ENCODE assay signal across 3 cellular contexts in the genomic region with DNA sequence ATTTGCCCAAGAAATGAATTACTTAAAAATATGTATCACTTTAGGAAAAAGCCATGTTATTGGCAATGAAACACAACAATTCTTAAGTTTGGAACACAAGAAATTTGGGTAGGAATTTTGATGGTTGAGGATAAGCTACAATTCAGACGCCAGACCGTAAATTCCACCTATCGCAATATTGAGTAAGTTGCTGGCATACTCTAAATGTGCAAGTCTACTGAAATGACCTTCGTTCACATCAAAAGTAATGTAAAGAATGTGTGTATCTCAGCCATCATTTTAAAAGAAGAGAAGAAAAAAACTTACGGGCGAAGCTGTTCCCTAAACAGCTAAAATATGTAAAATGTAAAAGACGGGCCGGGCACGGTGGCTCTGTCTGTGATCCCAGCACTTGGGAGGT.
TF ChIP-seq lines count a peak whose summit lies in the region.

No MANE protein-coding gene starts in this region.

TF ChIP-seq in SK-N-SH, 30 proteins besides CTCF, POLR2A, EP300 and RAD21 (continues in another document):
- TF ChIP-seq MXI1 (IDR thresholded peaks at IDR 0.05; ENCODE audit: low read depth, low read length) (no peak), ELF1 (IDR thresholded peaks at IDR 0.05) (no peak), FOXJ3 (CRISPR knock-in tag; IDR thresholded peaks at IDR 0.05) (no peak), FOXM1 (IDR thresholded peaks at IDR 0.05; ENCODE audit: low read depth) (no peak), SMC3 (IDR thresholded peaks at IDR 0.05; ENCODE audit: low read depth, low read length) (no peak), YY1 (IDR thresholded peaks at IDR 0.05; ENCODE audit: low read depth) (no peak), EZH2phosphoT487 (IDR thresholded peaks at IDR 0.05; ENCODE audit: borderline replicate concordance, low read depth) (no peak), MEF2A (IDR thresholded peaks at IDR 0.05; ENCODE audit: borderline replicate concordance, low read depth) (no peak), TEAD4 (IDR thresholded peaks at IDR 0.05; ENCODE audit: borderline replicate concordance, insufficient read depth) (no peak)
- TF ChIP-seq, protein P1, sequence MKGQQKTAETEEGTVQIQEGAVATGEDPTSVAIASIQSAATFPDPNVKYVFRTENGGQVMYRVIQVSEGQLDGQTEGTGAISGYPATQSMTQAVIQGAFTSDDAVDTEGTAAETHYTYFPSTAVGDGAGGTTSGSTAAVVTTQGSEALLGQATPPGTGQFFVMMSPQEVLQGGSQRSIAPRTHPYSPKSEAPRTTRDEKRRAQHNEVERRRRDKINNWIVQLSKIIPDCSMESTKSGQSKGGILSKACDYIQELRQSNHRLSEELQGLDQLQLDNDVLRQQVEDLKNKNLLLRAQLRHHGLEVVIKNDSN (IDR thresholded peaks at IDR 0.05; ENCODE audit: borderline replicate concordance, low read depth), result no peak
- TF ChIP-seq, protein P2, sequence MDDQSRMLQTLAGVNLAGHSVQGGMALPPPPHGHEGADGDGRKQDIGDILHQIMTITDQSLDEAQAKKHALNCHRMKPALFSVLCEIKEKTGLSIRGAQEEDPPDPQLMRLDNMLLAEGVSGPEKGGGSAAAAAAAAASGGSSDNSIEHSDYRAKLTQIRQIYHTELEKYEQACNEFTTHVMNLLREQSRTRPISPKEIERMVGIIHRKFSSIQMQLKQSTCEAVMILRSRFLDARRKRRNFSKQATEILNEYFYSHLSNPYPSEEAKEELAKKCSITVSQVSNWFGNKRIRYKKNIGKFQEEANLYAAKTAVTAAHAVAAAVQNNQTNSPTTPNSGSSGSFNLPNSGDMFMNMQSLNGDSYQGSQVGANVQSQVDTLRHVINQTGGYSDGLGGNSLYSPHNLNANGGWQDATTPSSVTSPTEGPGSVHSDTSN (IDR thresholded peaks at IDR 0.05), result no peak
- TF ChIP-seq, protein P3, sequence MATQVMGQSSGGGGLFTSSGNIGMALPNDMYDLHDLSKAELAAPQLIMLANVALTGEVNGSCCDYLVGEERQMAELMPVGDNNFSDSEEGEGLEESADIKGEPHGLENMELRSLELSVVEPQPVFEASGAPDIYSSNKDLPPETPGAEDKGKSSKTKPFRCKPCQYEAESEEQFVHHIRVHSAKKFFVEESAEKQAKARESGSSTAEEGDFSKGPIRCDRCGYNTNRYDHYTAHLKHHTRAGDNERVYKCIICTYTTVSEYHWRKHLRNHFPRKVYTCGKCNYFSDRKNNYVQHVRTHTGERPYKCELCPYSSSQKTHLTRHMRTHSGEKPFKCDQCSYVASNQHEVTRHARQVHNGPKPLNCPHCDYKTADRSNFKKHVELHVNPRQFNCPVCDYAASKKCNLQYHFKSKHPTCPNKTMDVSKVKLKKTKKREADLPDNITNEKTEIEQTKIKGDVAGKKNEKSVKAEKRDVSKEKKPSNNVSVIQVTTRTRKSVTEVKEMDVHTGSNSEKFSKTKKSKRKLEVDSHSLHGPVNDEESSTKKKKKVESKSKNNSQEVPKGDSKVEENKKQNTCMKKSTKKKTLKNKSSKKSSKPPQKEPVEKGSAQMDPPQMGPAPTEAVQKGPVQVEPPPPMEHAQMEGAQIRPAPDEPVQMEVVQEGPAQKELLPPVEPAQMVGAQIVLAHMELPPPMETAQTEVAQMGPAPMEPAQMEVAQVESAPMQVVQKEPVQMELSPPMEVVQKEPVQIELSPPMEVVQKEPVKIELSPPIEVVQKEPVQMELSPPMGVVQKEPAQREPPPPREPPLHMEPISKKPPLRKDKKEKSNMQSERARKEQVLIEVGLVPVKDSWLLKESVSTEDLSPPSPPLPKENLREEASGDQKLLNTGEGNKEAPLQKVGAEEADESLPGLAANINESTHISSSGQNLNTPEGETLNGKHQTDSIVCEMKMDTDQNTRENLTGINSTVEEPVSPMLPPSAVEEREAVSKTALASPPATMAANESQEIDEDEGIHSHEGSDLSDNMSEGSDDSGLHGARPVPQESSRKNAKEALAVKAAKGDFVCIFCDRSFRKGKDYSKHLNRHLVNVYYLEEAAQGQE (IDR thresholded peaks at IDR 0.05; ENCODE audit: low read depth, low read length), result no peak
- TF ChIP-seq, protein P4, sequence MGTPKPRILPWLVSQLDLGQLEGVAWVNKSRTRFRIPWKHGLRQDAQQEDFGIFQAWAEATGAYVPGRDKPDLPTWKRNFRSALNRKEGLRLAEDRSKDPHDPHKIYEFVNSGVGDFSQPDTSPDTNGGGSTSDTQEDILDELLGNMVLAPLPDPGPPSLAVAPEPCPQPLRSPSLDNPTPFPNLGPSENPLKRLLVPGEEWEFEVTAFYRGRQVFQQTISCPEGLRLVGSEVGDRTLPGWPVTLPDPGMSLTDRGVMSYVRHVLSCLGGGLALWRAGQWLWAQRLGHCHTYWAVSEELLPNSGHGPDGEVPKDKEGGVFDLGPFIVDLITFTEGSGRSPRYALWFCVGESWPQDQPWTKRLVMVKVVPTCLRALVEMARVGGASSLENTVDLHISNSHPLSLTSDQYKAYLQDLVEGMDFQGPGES (IDR thresholded peaks at IDR 0.05; ENCODE audit: low read depth, low read length), result no peak

TF ChIP-seq in SK-N-SH treated with all-trans-retinoic acid at 6 μM for 48 hours, 23 proteins besides CTCF, POLR2A, EP300 and RAD21 (continues in another document):
- TF ChIP-seq BACH2 (CRISPR knock-in tag; IDR thresholded peaks at IDR 0.05; ENCODE audit: borderline replicate concordance) (no peak), ZNF8 (CRISPR knock-in tag; IDR thresholded peaks at IDR 0.05) (no peak), OSR1 (CRISPR knock-in tag; IDR thresholded peaks at IDR 0.05) (no peak), ZC3H10 (CRISPR knock-in tag; IDR thresholded peaks at IDR 0.05) (no peak), PPARA (CRISPR knock-in tag; IDR thresholded peaks at IDR 0.05; ENCODE audit: borderline replicate concordance) (no peak), ZNF565 (CRISPR knock-in tag; conservative IDR thresholded peaks at IDR 0.05; ENCODE audit: low read depth) (no peak), TCF4 (CRISPR knock-in tag; IDR thresholded peaks at IDR 0.05; ENCODE audit: borderline replicate concordance) (no peak), SNAI2 (CRISPR knock-in tag; IDR thresholded peaks at IDR 0.05) (no peak), RARB (CRISPR knock-in tag; IDR thresholded peaks at IDR 0.05) (no peak), ARNTL (CRISPR knock-in tag; IDR thresholded peaks at IDR 0.05; ENCODE audit: borderline replicate concordance, low read depth) (no peak)
- TF ChIP-seq, protein P5, sequence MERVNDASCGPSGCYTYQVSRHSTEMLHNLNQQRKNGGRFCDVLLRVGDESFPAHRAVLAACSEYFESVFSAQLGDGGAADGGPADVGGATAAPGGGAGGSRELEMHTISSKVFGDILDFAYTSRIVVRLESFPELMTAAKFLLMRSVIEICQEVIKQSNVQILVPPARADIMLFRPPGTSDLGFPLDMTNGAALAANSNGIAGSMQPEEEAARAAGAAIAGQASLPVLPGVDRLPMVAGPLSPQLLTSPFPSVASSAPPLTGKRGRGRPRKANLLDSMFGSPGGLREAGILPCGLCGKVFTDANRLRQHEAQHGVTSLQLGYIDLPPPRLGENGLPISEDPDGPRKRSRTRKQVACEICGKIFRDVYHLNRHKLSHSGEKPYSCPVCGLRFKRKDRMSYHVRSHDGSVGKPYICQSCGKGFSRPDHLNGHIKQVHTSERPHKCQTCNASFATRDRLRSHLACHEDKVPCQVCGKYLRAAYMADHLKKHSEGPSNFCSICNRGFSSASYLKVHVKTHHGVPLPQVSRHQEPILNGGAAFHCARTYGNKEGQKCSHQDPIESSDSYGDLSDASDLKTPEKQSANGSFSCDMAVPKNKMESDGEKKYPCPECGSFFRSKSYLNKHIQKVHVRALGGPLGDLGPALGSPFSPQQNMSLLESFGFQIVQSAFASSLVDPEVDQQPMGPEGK (CRISPR knock-in tag; IDR thresholded peaks at IDR 0.05; ENCODE audit: borderline replicate concordance), result no peak
- TF ChIP-seq, protein P6, sequence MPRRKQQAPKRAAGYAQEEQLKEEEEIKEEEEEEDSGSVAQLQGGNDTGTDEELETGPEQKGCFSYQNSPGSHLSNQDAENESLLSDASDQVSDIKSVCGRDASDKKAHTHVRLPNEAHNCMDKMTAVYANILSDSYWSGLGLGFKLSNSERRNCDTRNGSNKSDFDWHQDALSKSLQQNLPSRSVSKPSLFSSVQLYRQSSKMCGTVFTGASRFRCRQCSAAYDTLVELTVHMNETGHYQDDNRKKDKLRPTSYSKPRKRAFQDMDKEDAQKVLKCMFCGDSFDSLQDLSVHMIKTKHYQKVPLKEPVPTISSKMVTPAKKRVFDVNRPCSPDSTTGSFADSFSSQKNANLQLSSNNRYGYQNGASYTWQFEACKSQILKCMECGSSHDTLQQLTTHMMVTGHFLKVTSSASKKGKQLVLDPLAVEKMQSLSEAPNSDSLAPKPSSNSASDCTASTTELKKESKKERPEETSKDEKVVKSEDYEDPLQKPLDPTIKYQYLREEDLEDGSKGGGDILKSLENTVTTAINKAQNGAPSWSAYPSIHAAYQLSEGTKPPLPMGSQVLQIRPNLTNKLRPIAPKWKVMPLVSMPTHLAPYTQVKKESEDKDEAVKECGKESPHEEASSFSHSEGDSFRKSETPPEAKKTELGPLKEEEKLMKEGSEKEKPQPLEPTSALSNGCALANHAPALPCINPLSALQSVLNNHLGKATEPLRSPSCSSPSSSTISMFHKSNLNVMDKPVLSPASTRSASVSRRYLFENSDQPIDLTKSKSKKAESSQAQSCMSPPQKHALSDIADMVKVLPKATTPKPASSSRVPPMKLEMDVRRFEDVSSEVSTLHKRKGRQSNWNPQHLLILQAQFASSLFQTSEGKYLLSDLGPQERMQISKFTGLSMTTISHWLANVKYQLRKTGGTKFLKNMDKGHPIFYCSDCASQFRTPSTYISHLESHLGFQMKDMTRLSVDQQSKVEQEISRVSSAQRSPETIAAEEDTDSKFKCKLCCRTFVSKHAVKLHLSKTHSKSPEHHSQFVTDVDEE (CRISPR knock-in tag; IDR thresholded peaks at IDR 0.05), result no peak
- TF ChIP-seq, protein P7, sequence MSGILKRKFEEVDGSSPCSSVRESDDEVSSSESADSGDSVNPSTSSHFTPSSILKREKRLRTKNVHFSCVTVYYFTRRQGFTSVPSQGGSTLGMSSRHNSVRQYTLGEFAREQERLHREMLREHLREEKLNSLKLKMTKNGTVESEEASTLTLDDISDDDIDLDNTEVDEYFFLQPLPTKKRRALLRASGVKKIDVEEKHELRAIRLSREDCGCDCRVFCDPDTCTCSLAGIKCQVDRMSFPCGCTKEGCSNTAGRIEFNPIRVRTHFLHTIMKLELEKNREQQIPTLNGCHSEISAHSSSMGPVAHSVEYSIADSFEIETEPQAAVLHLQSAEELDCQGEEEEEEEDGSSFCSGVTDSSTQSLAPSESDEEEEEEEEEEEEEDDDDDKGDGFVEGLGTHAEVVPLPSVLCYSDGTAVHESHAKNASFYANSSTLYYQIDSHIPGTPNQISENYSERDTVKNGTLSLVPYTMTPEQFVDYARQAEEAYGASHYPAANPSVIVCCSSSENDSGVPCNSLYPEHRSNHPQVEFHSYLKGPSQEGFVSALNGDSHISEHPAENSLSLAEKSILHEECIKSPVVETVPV (CRISPR knock-in tag; IDR thresholded peaks at IDR 0.05), result no peak

TF ChIP-seq in HCT116, 20 proteins besides CTCF, POLR2A, EP300 and RAD21 (continued from another document):
- TF ChIP-seq, protein P8, sequence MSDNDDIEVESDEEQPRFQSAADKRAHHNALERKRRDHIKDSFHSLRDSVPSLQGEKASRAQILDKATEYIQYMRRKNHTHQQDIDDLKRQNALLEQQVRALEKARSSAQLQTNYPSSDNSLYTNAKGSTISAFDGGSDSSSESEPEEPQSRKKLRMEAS (IDR thresholded peaks at IDR 0.05), result no peak
- TF ChIP-seq CEBPB (IDR thresholded peaks at IDR 0.05; ENCODE audit: low read depth), result no peak
- TF ChIP-seq EGR1 (IDR thresholded peaks at IDR 0.05; ENCODE audit: low read depth), result no peak
- TF ChIP-seq, protein P9, sequence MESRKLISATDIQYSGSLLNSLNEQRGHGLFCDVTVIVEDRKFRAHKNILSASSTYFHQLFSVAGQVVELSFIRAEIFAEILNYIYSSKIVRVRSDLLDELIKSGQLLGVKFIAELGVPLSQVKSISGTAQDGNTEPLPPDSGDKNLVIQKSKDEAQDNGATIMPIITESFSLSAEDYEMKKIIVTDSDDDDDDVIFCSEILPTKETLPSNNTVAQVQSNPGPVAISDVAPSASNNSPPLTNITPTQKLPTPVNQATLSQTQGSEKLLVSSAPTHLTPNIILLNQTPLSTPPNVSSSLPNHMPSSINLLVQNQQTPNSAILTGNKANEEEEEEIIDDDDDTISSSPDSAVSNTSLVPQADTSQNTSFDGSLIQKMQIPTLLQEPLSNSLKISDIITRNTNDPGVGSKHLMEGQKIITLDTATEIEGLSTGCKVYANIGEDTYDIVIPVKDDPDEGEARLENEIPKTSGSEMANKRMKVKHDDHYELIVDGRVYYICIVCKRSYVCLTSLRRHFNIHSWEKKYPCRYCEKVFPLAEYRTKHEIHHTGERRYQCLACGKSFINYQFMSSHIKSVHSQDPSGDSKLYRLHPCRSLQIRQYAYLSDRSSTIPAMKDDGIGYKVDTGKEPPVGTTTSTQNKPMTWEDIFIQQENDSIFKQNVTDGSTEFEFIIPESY (IDR thresholded peaks at IDR 0.05; ENCODE audit: extremely low read depth, insufficient replicate concordance, low read length), result no peak
- no peak for TF ChIP-seq YY1 (IDR thresholded peaks at IDR 0.05; ENCODE audit: extremely low read depth, insufficient replicate concordance, low read depth, low read length)
- TF ChIP-seq SRF (IDR thresholded peaks at IDR 0.05; ENCODE audit: low read depth), result no peak
- no peak for TF ChIP-seq CBX3 (IDR thresholded peaks at IDR 0.05; ENCODE audit: low read depth)
- TF ChIP-seq, protein P10, sequence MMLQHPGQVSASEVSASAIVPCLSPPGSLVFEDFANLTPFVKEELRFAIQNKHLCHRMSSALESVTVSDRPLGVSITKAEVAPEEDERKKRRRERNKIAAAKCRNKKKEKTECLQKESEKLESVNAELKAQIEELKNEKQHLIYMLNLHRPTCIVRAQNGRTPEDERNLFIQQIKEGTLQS (IDR thresholded peaks at IDR 0.05), result no peak
- no peak for TF ChIP-seq SP1 (IDR thresholded peaks at IDR 0.05; ENCODE audit: low read depth)
- no peak for TF ChIP-seq ZFX (IDR thresholded peaks at IDR 0.05)
- TF ChIP-seq EZH2 (IDR thresholded peaks at IDR 0.05), result no peak
TF ChIP-seq in HCT116: peak in this region for 0.
